2 cellular contexts compared by ENCODE assay signal in the genomic region with DNA sequence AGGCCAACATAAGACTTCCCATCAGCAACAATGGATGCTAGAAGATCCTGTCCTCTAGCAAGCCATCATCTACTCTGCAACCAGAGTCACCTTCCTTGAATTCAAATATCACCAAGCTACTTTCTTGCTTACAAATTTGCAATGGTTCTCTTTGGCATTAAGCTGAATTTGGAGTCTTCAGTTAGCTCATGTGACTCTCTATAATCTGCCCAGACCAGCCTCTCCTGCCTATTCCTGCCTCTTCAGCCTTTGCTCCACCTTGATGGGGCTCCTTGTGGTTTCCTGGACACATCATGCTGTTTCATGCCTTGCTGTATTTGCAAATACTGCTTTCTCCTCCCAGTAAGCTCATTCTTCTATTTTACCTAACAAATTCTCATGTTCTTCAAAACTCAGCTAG.
TF ChIP-seq lines count a peak whose summit lies in the region.

No MANE protein-coding gene starts in this region.

TF ChIP-seq in HEK293, 187 proteins besides CTCF, POLR2A, EP300 and RAD21:
- TF ChIP-seq ZNF398 (tag by site-specific recombination; IDR thresholded peaks at IDR 0.05) (no peak), IKZF3 (tag by site-specific recombination; IDR thresholded peaks at IDR 0.05) (no peak), SETDB1 (IDR thresholded peaks at IDR 0.05; ENCODE audit: insufficient read length, low read length) (peak; percentile 22), ZNF555 (tag by site-specific recombination; conservative IDR thresholded peaks at IDR 0.05) (no peak), ZNF658 (tag by site-specific recombination; IDR thresholded peaks at IDR 0.05) (no peak)

TF ChIP-seq in K562, 482 proteins besides CTCF, POLR2A, EP300 and RAD21:
- TF ChIP-seq CBX3 (IDR thresholded peaks at IDR 0.05; ENCODE audit: borderline replicate concordance in 1 of 2, low read length in 2 of 2), result peak in 1 of 2 experiments; percentile 88; a peak in 1 of 3 replicates
- TF ChIP-seq KDM2B (CRISPR knock-in tag; IDR thresholded peaks at IDR 0.05), result no peak
- TF ChIP-seq, protein P1, sequence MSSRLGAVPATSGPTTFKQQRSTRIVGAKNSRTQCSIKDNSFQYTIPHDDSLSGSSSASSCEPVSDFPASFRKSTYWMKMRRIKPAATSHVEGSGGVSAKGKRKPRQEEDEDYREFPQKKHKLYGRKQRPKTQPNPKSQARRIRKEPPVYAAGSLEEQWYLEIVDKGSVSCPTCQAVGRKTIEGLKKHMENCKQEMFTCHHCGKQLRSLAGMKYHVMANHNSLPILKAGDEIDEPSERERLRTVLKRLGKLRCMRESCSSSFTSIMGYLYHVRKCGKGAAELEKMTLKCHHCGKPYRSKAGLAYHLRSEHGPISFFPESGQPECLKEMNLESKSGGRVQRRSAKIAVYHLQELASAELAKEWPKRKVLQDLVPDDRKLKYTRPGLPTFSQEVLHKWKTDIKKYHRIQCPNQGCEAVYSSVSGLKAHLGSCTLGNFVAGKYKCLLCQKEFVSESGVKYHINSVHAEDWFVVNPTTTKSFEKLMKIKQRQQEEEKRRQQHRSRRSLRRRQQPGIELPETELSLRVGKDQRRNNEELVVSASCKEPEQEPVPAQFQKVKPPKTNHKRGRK (tag; IDR thresholded peaks at IDR 0.05), result peak; percentile 47; the same call in 1 of the 2 replicates
- peak; percentile 18; the same call in 1 of the 2 replicates for TF ChIP-seq ZEB2 (IDR thresholded peaks at IDR 0.05)
- TF ChIP-seq CHD7 (IDR thresholded peaks at IDR 0.05; ENCODE audit: low read depth, low read length), result no peak
- 0 out of 2 replicates have a peak, but pooled peaks have one; percentile 47 for TF ChIP-seq CREB3 (tag; conservative IDR thresholded peaks at IDR 0.05; ENCODE audit: low read depth)
- no peak for TF ChIP-seq ZNF511 (CRISPR knock-in tag; IDR thresholded peaks at IDR 0.05)
- TF ChIP-seq DIDO1 (tag; IDR thresholded peaks at IDR 0.05; ENCODE audit: low read depth), result no peak
- TF ChIP-seq RBBP5 (IDR thresholded peaks at IDR 0.05; ENCODE audit: borderline replicate concordance, insufficient read depth, low read length, poor library complexity, severe bottlenecking), result no peak
- no peak for TF ChIP-seq CC2D1A (IDR thresholded peaks at IDR 0.05)
- TF ChIP-seq TCF3 (CRISPR knock-in tag; IDR thresholded peaks at IDR 0.05), result peak; percentile 74
- no peak for TF ChIP-seq ZFP36 (IDR thresholded peaks at IDR 0.05; ENCODE audit: low read depth, low read length, partially characterized antibody)
- TF ChIP-seq, protein P2, sequence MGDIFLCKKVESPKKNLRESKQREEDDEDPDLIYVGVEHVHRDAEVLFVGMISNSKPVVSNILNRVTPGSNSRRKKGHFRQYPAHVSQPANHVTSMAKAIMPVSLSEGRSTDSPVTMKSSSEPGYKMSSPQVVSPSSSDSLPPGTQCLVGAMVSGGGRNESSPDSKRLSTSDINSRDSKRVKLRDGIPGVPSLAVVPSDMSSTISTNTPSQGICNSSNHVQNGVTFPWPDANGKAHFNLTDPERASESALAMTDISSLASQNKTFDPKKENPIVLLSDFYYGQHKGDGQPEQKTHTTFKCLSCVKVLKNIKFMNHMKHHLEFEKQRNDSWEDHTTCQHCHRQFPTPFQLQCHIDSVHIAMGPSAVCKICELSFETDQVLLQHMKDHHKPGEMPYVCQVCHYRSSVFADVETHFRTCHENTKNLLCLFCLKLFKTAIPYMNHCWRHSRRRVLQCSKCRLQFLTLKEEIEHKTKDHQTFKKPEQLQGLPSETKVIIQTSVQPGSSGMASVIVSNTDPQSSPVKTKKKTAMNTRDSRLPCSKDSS (IDR thresholded peaks at IDR 0.05; ENCODE audit: low read depth, partially characterized antibody), result peak; percentile 60
- TF ChIP-seq LEF1 (IDR thresholded peaks at IDR 0.05), result peak; percentile 11; the same call in 1 of the 2 replicates
- no peak for TF ChIP-seq ZNF57 (CRISPR knock-in tag; IDR thresholded peaks at IDR 0.05)
- peak; percentile 4 for TF ChIP-seq RBM25 (IDR thresholded peaks at IDR 0.05; ENCODE audit: low read depth, low read length, severe bottlenecking)
- TF ChIP-seq CBFA2T3 (IDR thresholded peaks at IDR 0.05), result peak; percentile 61
- peak; percentile 9; the same call in 1 of the 2 replicates for TF ChIP-seq BHLHE40 (IDR thresholded peaks at IDR 0.05; ENCODE audit: low read length)
- TF ChIP-seq ESRRA (IDR thresholded peaks at IDR 0.05; ENCODE audit: borderline replicate concordance, low read depth), result no peak
- TF ChIP-seq TRIM24 (IDR thresholded peaks at IDR 0.05), result peak; percentile 12 to 20; a peak in 2 of 4 replicates
- no peak for TF ChIP-seq ZNF444 (CRISPR knock-in tag; IDR thresholded peaks at IDR 0.05)
- peak; percentile 54; the same call in 1 of the 2 replicates for TF ChIP-seq TRIM28 (IDR thresholded peaks at IDR 0.05)
- 0 out of 2 replicates have a peak, but pooled peaks have one; percentile 24 for TF ChIP-seq L3MBTL2 (IDR thresholded peaks at IDR 0.05)
- 0 out of 2 replicates have a peak, but pooled peaks have one; percentile 37 for TF ChIP-seq CBX1 (IDR thresholded peaks at IDR 0.05; ENCODE audit: low read depth)
- TF ChIP-seq, protein P3, sequence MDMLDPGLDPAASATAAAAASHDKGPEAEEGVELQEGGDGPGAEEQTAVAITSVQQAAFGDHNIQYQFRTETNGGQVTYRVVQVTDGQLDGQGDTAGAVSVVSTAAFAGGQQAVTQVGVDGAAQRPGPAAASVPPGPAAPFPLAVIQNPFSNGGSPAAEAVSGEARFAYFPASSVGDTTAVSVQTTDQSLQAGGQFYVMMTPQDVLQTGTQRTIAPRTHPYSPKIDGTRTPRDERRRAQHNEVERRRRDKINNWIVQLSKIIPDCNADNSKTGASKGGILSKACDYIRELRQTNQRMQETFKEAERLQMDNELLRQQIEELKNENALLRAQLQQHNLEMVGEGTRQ (CRISPR knock-in tag; IDR thresholded peaks at IDR 0.05), result 0 out of 2 replicates have a peak, but pooled peaks have one; percentile 21
- TF ChIP-seq, protein P4, sequence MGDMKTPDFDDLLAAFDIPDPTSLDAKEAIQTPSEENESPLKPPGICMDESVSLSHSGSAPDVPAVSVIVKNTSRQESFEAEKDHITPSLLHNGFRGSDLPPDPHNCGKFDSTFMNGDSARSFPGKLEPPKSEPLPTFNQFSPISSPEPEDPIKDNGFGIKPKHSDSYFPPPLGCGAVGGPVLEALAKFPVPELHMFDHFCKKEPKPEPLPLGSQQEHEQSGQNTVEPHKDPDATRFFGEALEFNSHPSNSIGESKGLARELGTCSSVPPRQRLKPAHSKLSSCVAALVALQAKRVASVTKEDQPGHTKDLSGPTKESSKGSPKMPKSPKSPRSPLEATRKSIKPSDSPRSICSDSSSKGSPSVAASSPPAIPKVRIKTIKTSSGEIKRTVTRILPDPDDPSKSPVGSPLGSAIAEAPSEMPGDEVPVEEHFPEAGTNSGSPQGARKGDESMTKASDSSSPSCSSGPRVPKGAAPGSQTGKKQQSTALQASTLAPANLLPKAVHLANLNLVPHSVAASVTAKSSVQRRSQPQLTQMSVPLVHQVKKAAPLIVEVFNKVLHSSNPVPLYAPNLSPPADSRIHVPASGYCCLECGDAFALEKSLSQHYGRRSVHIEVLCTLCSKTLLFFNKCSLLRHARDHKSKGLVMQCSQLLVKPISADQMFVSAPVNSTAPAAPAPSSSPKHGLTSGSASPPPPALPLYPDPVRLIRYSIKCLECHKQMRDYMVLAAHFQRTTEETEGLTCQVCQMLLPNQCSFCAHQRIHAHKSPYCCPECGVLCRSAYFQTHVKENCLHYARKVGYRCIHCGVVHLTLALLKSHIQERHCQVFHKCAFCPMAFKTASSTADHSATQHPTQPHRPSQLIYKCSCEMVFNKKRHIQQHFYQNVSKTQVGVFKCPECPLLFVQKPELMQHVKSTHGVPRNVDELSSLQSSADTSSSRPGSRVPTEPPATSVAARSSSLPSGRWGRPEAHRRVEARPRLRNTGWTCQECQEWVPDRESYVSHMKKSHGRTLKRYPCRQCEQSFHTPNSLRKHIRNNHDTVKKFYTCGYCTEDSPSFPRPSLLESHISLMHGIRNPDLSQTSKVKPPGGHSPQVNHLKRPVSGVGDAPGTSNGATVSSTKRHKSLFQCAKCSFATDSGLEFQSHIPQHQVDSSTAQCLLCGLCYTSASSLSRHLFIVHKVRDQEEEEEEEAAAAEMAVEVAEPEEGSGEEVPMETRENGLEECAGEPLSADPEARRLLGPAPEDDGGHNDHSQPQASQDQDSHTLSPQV (IDR thresholded peaks at IDR 0.05), result peak; percentile 45; the same call in 1 of the 2 replicates
